8 cellular contexts compared by ENCODE assay signal in the genomic region with DNA sequence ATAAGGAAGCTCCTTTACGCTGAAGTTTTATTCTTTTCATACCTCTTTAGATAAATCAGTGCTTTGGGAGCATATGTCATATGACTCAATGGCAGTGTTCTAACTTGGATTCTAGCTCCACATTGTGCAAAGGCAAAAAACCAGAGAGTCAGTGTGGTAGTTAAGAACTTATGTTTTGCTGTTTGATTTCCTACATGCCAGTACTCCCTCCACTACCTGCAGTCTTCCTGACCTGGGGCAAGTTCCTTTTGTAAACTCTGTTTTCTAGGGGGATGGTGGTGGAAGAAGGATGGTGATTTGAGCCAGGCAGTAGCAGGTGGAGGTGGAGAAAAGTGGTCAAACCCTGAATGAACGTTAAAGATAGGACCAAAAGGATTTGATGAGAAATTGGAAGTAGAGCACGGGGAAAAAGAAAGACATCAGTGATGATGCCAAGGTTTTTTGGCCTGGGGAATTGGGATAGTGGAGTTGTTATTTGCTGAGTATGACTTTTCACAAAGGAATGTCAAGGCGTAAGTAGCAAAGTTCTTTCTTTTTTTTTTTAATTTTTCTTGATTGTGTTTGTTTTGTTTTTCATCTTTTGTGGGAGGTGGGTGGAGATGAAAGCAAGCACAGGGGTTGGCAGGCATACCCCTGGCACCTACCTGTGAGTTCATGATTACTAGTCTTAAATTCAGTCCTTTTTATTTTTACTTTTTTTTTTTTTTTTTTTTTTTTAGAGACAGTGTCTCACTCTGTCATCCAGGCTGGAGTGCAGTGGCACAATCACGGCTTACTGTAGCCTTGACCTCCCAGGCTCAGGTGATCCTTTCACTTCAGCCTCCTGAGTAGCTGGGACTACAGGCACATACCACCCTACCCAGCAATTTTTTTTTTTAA. TPM values are rescaled to one million over a fixed set of nuclear protein-coding genes. Genes with fewer than 3 reads are reported as not detected.
DNase-seq lines count a peak whose midpoint lies in the region; ATAC-seq, FAIRE-seq and TF ChIP-seq lines count a peak whose summit lies in the region.
"Not testable (repeated sequence)": the region's sequence is repeated elsewhere in the genome, so short reads cannot be mapped to it uniquely, and the experiment has no call there.

No MANE protein-coding gene starts in this region.

- H3K9me3 Mint-ChIP-seq in astrocyte (ENCODE audit: unreplicated experiment); osteocyte (ENCODE audit: unreplicated experiment): not testable (repeated sequence)

- H3K27me3 Mint-ChIP-seq in astrocyte (ENCODE audit: low read depth, unreplicated experiment); osteocyte (ENCODE audit: unreplicated experiment): not testable (repeated sequence)

- not testable (repeated sequence) for TF ChIP-seq POLR2A in thyroid gland (IDR thresholded peaks at IDR 0.05)

- POLR2A ChIA-PET in PC-3 (lab: Charles Lee; ENCODE audit: unreplicated experiment): not testable (repeated sequence)

- not testable (repeated sequence) for BruUV-seq in PC-3 (replicated peaks; lab: Mats Ljungman, UMichigan)

- H3K27ac Mint-ChIP-seq in astrocyte (ENCODE audit: unreplicated experiment): not testable (repeated sequence)
- H3K27ac Mint-ChIP-seq in osteocyte (ENCODE audit: unreplicated experiment): peak overlapping the region; percentile 85

- not testable (repeated sequence) for H3K9me2 ChIP-seq in PC-3 (replicated peaks; ENCODE audit: low read length)

- not testable (repeated sequence) for H3K27me3 ChIP-seq in PC-3 (ENCODE audit: low read length); astrocyte (ENCODE audit: insufficient read depth, low read length); left lung; thyroid gland

- H3K36me3 ChIP-seq in PC-3 (ENCODE audit: low read depth, low read length); astrocyte (ENCODE audit: insufficient read depth, low read length); left lung; thyroid gland: not testable (repeated sequence)

- H4K20me1 ChIP-seq in PC-3 (ENCODE audit: low read length); astrocyte (ENCODE audit: insufficient read depth, low read length): not testable (repeated sequence)

- H3K9ac ChIP-seq in PC-3 (ENCODE audit: low read length); astrocyte (ENCODE audit: low read length): not testable (repeated sequence)

- H3K4me1 ChIP-seq in PC-3 (ENCODE audit: insufficient read depth, low read length); astrocyte (ENCODE audit: insufficient read depth, low read length); left lung; thyroid gland: not testable (repeated sequence)

- not testable (repeated sequence) for H2AFZ ChIP-seq in PC-3 (ENCODE audit: low read length); astrocyte (ENCODE audit: low read depth, low read length)

- H3K4me3 ChIP-seq in PC-3 (ENCODE audit: low read length); astrocyte (ENCODE audit: insufficient read depth, low read depth, low read length); choroid plexus epithelial cell (ENCODE audit: low read depth, low read length); left lung; thyroid gland (replicated peaks in 1 of 3): not testable (repeated sequence)
- H3K4me3 ChIP-seq in foreskin fibroblast (ENCODE audit: low read depth in 1 of 2, low read length in 2 of 2): peak overlapping the region in 1 of 2 donors; percentile 24

- H3K4me1 Mint-ChIP-seq in astrocyte (ENCODE audit: low read depth, unreplicated experiment): not testable (repeated sequence)
- H3K4me1 Mint-ChIP-seq in osteocyte (ENCODE audit: unreplicated experiment): peaks cover 10% of the 10 kb centered on the region

- H3K9me3 ChIP-seq in PC-3 (ENCODE audit: low read length); astrocyte (ENCODE audit: insufficient read depth, low read depth, low read length); left lung; thyroid gland: not testable (repeated sequence)

- TF ChIP-seq CTCF in PC-3 (conservative IDR thresholded peaks at IDR 0.05; ENCODE audit: low read depth, low read length); astrocyte (IDR thresholded peaks at IDR 0.05; ENCODE audit: insufficient read depth, low read depth, low read length); choroid plexus epithelial cell (conservative IDR thresholded peaks at IDR 0.05; ENCODE audit: low read depth, low read length); foreskin fibroblast (IDR thresholded peaks at IDR 0.05; ENCODE audit: low read depth, low read length); left lung (IDR thresholded peaks at IDR 0.05); osteocyte (IDR thresholded peaks at IDR 0.05); thyroid gland (IDR thresholded peaks at IDR 0.05): not testable (repeated sequence)

- not testable (repeated sequence) for H3K36me3 Mint-ChIP-seq in astrocyte (ENCODE audit: low read depth, unreplicated experiment); osteocyte (ENCODE audit: unreplicated experiment)

- H3K4me2 ChIP-seq in PC-3 (ENCODE audit: low read length) (peak overlapping the region; percentile 46), astrocyte (ENCODE audit: low read length) (peak overlapping the region; percentile 26)

- not testable (repeated sequence) for H3F3A ChIP-seq in PC-3 (ENCODE audit: low read length, unreplicated experiment)

- not testable (repeated sequence) for FAIRE-seq in astrocyte (lab: Jason Lieb, UNC)

- not testable (repeated sequence) for H3K4me3 Mint-ChIP-seq in astrocyte (ENCODE audit: unreplicated experiment); osteocyte (ENCODE audit: unreplicated experiment)

- ATAC-seq in PC-3 (peak; percentile 83), left lung (peak; percentile 75)

- peak; percentile 43 for DNase-seq in ELR (ENCODE audit: low read depth)
- DNase-seq in PC-3: peak; percentile 66
- DNase-seq in astrocyte (ENCODE audit: low read depth): peak; percentile 38
- peak; percentile 35 for DNase-seq in choroid plexus epithelial cell (ENCODE audit: low read depth)
- peak; percentile 25 to 55 for DNase-seq in foreskin fibroblast
- DNase-seq in left lung; osteocyte (ENCODE audit: extremely low spot score, unreplicated experiment); thyroid gland: not testable (repeated sequence)

- H3K79me2 ChIP-seq in PC-3 (ENCODE audit: low read length); astrocyte (ENCODE audit: insufficient read depth, low read length): not testable (repeated sequence)

- 70 to 76% methylated on average over 5 of the region's 5 CpGs for WGBS in thyroid gland, 2 donors

- 0 out of 2 replicates have a peak overlapping the region, but pooled peaks have one; percentile 37 for H3K27ac ChIP-seq in PC-3 (ENCODE audit: low read length)
- H3K27ac ChIP-seq in astrocyte (ENCODE audit: low read depth, low read length); left lung: not testable (repeated sequence)
- H3K27ac ChIP-seq in thyroid gland: peak overlapping the region in 2 of 3 donors; percentile 17 to 24

- intact Hi-C loops in PC-3 (cut with micrococcal nuclease); left lung (cut with DNase I); thyroid gland (cut with DNase I): not testable (repeated sequence)

- CTCF ChIA-PET in PC-3 (lab: Charles Lee): not testable (repeated sequence)

RNA-seq across cellular contexts. Expression of a gene that starts 47.5 kb away (rescaled TPM):
- total RNA-seq in PC-3 (2014; rRNA removed) (13.0 and 16.0 TPM in 2 replicates), astrocyte (23.2 TPM in 2 replicates), left lung (10 to 100 TPM; 24.9 to 34.4 TPM), osteocyte (26.3 and 29.3 TPM in 2 replicates), thyroid gland (10 to 100 TPM; 60.8 to 71.9 (median 63.6) TPM)

RNA-seq across cellular contexts. Expression of a gene that starts 47.8 kb away (rescaled TPM):
- total RNA-seq in PC-3 (2014; rRNA removed): 67.9 and 75.9 TPM in 2 replicates
- total RNA-seq in astrocyte: 93.1 and 96.6 TPM in 2 replicates
- 100 to 1,000 TPM in 1 of 2 donors, 10 to 100 TPM in 1; 92.2 to 126 TPM for total RNA-seq in left lung
- total RNA-seq in osteocyte: 125 and 132 TPM in 2 replicates
- 100 to 1,000 TPM; 154 to 199 (median 157) TPM for total RNA-seq in thyroid gland
